In genomic region chr20:53334861-53335260, GRCh38 we compare ENCODE assay signal across 34 cellular contexts.
"Had no signal": no experiment of that assay in that cellular context is flagged by ENCODE, and none has a peak within 500 bp of the region (broad histone marks: within the 10 kb centered on the region; RNA-seq: fewer than 3 reads in every experiment).

No MANE protein-coding gene starts in this region.

- DNase-seq: Karpas-422, Kasumi-1, KG1, MG63, MM.1S, MV-4-11, NCI-H1048, NCI-H1092, NCI-H1092 treated with DMSO at 0.1 percent for 48 hours, NCI-H1105, NCI-H1105 treated with DMSO at 0.1 percent for 48 hours, NCI-H1417, NCI-H1417 treated with DMSO at 0.1 percent for 48 hours, NCI-H1436, NCI-H1436 treated with DMSO at 0.1 percent for 48 hours, NCI-H146, NCI-H1694, NCI-H1694 treated with DMSO at 0.1 percent for 48 hours, NCI-H187, NCI-H187 treated with DMSO at 0.1 percent for 48 hours, NCI-H1930, NCI-H2029, NCI-H2029 treated with DMSO at 0.1 percent for 48 hours, NCI-H2081, NCI-H2081 treated with DMSO at 0.1 percent for 48 hours, NCI-H2107, NCI-H2227 treated with DMSO at 0.1 percent for 48 hours, NCI-H226, NCI-H345, NCI-H446, NCI-H446 treated with DMSO at 0.1 percent for 48 hours, NCI-H510A, NCI-H510A treated with DMSO at 0.1 percent for 48 hours had no signal

- H3K9me3 ChIP-seq: MG63 had no signal

- H3K27ac ChIP-seq: KMS-11 had no signal

- H3K9ac ChIP-seq: KMS-11 had no signal

- H3K27me3 ChIP-seq: MG63 had no signal

- H3K4me2 ChIP-seq: KMS-11 had no signal

- H3K36me3 ChIP-seq: MG63 had no signal

- H3K4me3 ChIP-seq: MG63 had no signal
